In the genomic region with DNA sequence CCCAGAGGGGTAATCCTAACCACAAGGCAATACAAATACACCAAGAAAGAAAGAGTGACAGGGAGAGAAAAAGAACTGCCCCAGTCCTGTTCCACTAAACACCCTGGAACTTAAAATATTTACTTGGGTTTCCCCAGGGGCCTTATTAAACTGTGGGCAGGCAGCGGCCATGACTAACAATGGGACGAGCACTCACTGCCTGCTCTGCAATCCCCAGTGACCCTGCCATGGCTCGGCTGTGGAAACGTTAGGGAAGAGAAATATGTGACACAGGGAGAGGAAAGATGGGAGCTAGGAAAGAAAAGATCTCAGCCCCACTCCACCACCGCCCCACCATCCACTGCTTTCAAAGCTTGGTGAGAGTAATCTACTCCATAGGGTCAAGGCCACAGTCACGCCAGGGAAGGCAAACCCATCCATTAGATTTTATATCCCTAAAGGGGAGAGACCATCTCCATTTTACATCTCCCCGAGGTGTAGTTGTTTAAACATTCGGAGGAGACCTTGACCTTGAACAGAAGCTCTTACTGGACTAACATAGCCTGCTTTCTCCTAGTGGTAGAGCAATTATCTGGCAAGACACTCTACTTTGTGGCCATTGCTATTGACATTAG, we compare ENCODE assay signal across 15 cellular contexts.
DNase-seq lines count a peak whose midpoint lies in the region; TF ChIP-seq lines count a peak whose summit lies in the region.
"Had no signal": no experiment of that assay in that cellular context is flagged by ENCODE, and none has a peak within 500 bp of the region (broad histone marks: within the 10 kb centered on the region; RNA-seq: fewer than 3 reads in every experiment).

No MANE protein-coding gene starts in this region.

- no peak overlapping the region for H3K9ac ChIP-seq in Karpas-422 (ENCODE audit: low read length)
- H3K9ac ChIP-seq: KMS-11 had no signal

- H3K4me3 ChIP-seq in brain microvascular endothelial cell (ENCODE audit: low read depth, low read length) (no peak overlapping the region), Karpas-422 (ENCODE audit: low read length) (no peak overlapping the region)
- H3K4me3 ChIP-seq: SK-N-MC had no signal

- H3K27ac ChIP-seq in brain microvascular endothelial cell (peak overlapping the region; percentile 40), Karpas-422 (ENCODE audit: low read length) (no peak overlapping the region)
- H3K27ac ChIP-seq: KMS-11, SK-N-MC had no signal

- no peaks in the 10 kb centered on the region for H3K9me3 Mint-ChIP-seq in osteocyte (ENCODE audit: unreplicated experiment)
- no peaks in the 10 kb centered on the region for H3K9me3 Mint-ChIP-seq in activated T-helper 1 cell treated with anti-CD3 and anti-CD28 coated beads, Interleukin-12 subunit alpha, Interleukin-12 subunit beta, Interleukin-2, Interleukin-4 antibody, amounts not matched to agents 30 ng/mL and 10 ng/mL and 1 ng/mL, durations not matched to agents 14 hours and 24 hours and 36 hours

- TF ChIP-seq CTCF in brain microvascular endothelial cell (IDR thresholded peaks at IDR 0.05; ENCODE audit: low read depth, low read length, missing control alignments) (no peak), osteocyte (IDR thresholded peaks at IDR 0.05) (no peak)

- H3K27ac Mint-ChIP-seq in osteocyte (ENCODE audit: unreplicated experiment): peak overlapping the region; percentile 81
- no peak overlapping the region for H3K27ac Mint-ChIP-seq in activated T-helper 1 cell treated with anti-CD3 and anti-CD28 coated beads, Interleukin-12 subunit alpha, Interleukin-12 subunit beta, Interleukin-2, Interleukin-4 antibody, amounts not matched to agents 30 ng/mL and 10 ng/mL and 1 ng/mL, durations not matched to agents 14 hours and 24 hours and 36 hours

- H3K9me2 ChIP-seq in Karpas-422 (replicated peaks; ENCODE audit: insufficient read depth, low read length): 0 out of 2 replicates have a peak, but pooled peaks cover 2% of the 10 kb centered on the region

- in situ Hi-C loops in brain microvascular endothelial cell (cut with HindIII; ENCODE audit: low pct_ligation_motif_present, low sequenced_read_pairs): no loop called here

- no peaks in the 10 kb centered on the region for H3K36me3 Mint-ChIP-seq in osteocyte (ENCODE audit: unreplicated experiment)
- no peaks in the 10 kb centered on the region for H3K36me3 Mint-ChIP-seq in activated T-helper 1 cell treated with anti-CD3 and anti-CD28 coated beads, Interleukin-12 subunit alpha, Interleukin-12 subunit beta, Interleukin-2, Interleukin-4 antibody, amounts not matched to agents 30 ng/mL and 10 ng/mL and 1 ng/mL, durations not matched to agents 14 hours and 24 hours and 36 hours (ENCODE audit: low read depth)

- no peak overlapping the region for H3K4me2 ChIP-seq in Karpas-422 (ENCODE audit: low read depth, low read length, poor library complexity, severe bottlenecking)
- H3K4me2 ChIP-seq: KMS-11 had no signal

- H3K36me3 ChIP-seq in brain microvascular endothelial cell (replicated peaks): no peaks in the 10 kb centered on the region
- no peaks in the 10 kb centered on the region for H3K36me3 ChIP-seq in Karpas-422 (ENCODE audit: insufficient read depth, low read length)

- no peaks in the 10 kb centered on the region for H4K20me1 ChIP-seq in Karpas-422 (ENCODE audit: insufficient read depth, low read depth, low read length)

- H3K4me1 Mint-ChIP-seq in osteocyte (ENCODE audit: unreplicated experiment): peaks cover 67% of the 10 kb centered on the region
- H3K4me1 Mint-ChIP-seq in activated T-helper 1 cell treated with anti-CD3 and anti-CD28 coated beads, Interleukin-12 subunit alpha, Interleukin-12 subunit beta, Interleukin-2, Interleukin-4 antibody, amounts not matched to agents 30 ng/mL and 10 ng/mL and 1 ng/mL, durations not matched to agents 14 hours and 24 hours and 36 hours (ENCODE audit: low read depth): no peaks in the 10 kb centered on the region

- no peak overlapping the region for H3K4me3 Mint-ChIP-seq in osteocyte (ENCODE audit: unreplicated experiment)
- no peak overlapping the region for H3K4me3 Mint-ChIP-seq in activated T-helper 1 cell treated with anti-CD3 and anti-CD28 coated beads, Interleukin-12 subunit alpha, Interleukin-12 subunit beta, Interleukin-2, Interleukin-4 antibody, amounts not matched to agents 30 ng/mL and 10 ng/mL and 1 ng/mL, durations not matched to agents 14 hours and 24 hours and 36 hours

- H3K27me3 ChIP-seq in brain microvascular endothelial cell (replicated peaks) (no peaks in the 10 kb centered on the region), Karpas-422 (ENCODE audit: low read length) (no peaks in the 10 kb centered on the region)

- intact Hi-C loops in activated T-helper 1 cell treated with anti-CD3 and anti-CD28 coated beads, Interleukin-12 subunit alpha, Interleukin-12 subunit beta, Interleukin-2, Interleukin-4 antibody, amounts not matched to agents 30 ng/mL and 10 ng/mL and 1 ng/mL, durations not matched to agents 14 hours and 24 hours and 36 hours (cut with micrococcal nuclease): no loop called here

- no peaks in the 10 kb centered on the region for H3K27me3 Mint-ChIP-seq in osteocyte (ENCODE audit: unreplicated experiment)
- peaks cover 12% of the 10 kb centered on the region for H3K27me3 Mint-ChIP-seq in activated T-helper 1 cell treated with anti-CD3 and anti-CD28 coated beads, Interleukin-12 subunit alpha, Interleukin-12 subunit beta, Interleukin-2, Interleukin-4 antibody, amounts not matched to agents 30 ng/mL and 10 ng/mL and 1 ng/mL, durations not matched to agents 14 hours and 24 hours and 36 hours (ENCODE audit: insufficient read depth)

- no peak overlapping the region for H2AFZ ChIP-seq in Karpas-422 (ENCODE audit: low read length)

- H3K4me1 ChIP-seq in Karpas-422 (ENCODE audit: low read length): no peaks in the 10 kb centered on the region

- DNase-seq in NCI-H1092 treated with DMSO at 0.1 percent for 48 hours (lab: John Stamatoyannopoulos, UW): peak; percentile 8
- no peak for DNase-seq in NCI-H1092 (lab: John Stamatoyannopoulos, UW)
- peak; percentile 9 for DNase-seq in NCI-H2107 (lab: John Stamatoyannopoulos, UW)
- DNase-seq in brain microvascular endothelial cell: peak; percentile 72
- DNase-seq in osteocyte (ENCODE audit: extremely low spot score, unreplicated experiment): no peak
- no peak for DNase-seq in globus pallidus (ENCODE audit: low spot score)
- no peak for DNase-seq in Karpas-422
- DNase-seq in activated T-helper 1 cell treated with anti-CD3 and anti-CD28 coated beads, Interleukin-12 subunit alpha, Interleukin-12 subunit beta, Interleukin-2, Interleukin-4 antibody, amounts not matched to agents 30 ng/mL and 10 ng/mL and 1 ng/mL, durations not matched to agents 14 hours and 24 hours and 36 hours (ENCODE audit: low spot score): no peak
- DNase-seq: ACHN, anterior cingulate cortex, left ventricle myocardium superior, NCI-H510A treated with DMSO at 0.1 percent for 48 hours, occipital lobe had no signal

- H3K9me3 ChIP-seq in Karpas-422 (ENCODE audit: low read length): no peaks in the 10 kb centered on the region

- no peaks in the 10 kb centered on the region for H3K79me2 ChIP-seq in Karpas-422 (ENCODE audit: low read length)

Comparison
In these comparisons a context has a peak if more than half of its experiments do, and no peak if none do; other contexts are left out.
1. DNase-seq: peak in NCI-H1092 treated with DMSO at 0.1 percent for 48 hours (single experiment), NCI-H2107 (single experiment) and brain microvascular endothelial cell (single experiment); none in NCI-H1092 (single experiment), osteocyte (single experiment), globus pallidus (single experiment), Karpas-422 (single experiment) and activated T-helper 1 cell treated with anti-CD3 and anti-CD28 coated beads, Interleukin-12 subunit alpha, Interleukin-12 subunit beta, Interleukin-2, Interleukin-4 antibody, amounts not matched to agents 30 ng/mL and 10 ng/mL and 1 ng/mL, durations not matched to agents 14 hours and 24 hours and 36 hours (single experiment).